28 cellular contexts compared by ENCODE assay signal in the genomic region with DNA sequence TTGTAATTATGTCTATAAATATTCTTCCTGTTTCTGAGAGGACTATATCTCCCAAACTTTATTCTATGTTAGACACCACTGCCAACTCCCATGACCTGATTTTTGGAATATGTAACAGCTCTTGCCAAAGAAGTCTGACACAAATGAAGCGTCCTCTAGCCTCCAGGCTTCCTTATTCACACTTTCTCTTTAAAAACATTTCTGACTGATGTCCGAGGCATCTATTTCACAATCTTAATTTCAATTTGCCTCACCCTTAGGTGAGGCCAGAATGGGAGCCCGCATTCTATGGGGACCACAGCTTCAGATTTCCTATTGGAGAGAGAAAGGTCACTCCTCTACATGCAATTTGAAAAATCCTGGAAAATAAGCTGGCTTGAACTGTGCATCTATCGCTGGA.
"Had no signal": no experiment of that assay in that cellular context is flagged by ENCODE, and none has a peak within 500 bp of the region (broad histone marks: within the 10 kb centered on the region; RNA-seq: fewer than 3 reads in every experiment).

No MANE protein-coding gene starts in this region.

- DNase-seq: effector memory CD8-positive, alpha-beta T cell; foreskin fibroblast; glutamatergic neuron; heart right ventricle; hippocampal formation; kidney glomerular epithelial cell; left colon; left ventricle myocardium inferior; mesenchymal stem cell; midbrain; naive thymus-derived CD4-positive, alpha-beta T cell; stimulated activated CD4-positive, alpha-beta T cell treated with anti-CD3 and anti-CD28 coated beads, Interleukin-4, amount 100 ng/mL, for 4 hours; stimulated activated naive CD8-positive, alpha-beta T cell treated with anti-CD3 and anti-CD28 coated beads, Interleukin-15, Interleukin-2, amounts not matched to agents 100 U/mL and 50 U/mL, for 24 hours; substantia nigra; upper lobe of right lung; uterus had no signal

- ATAC-seq: effector memory CD8-positive, alpha-beta T cell; esophagus mucosa; gastroesophageal sphincter; heart right ventricle; left colon; naive thymus-derived CD4-positive, alpha-beta T cell; sciatic nerve; stimulated activated memory B cell treated with anti-CD40 and anti-IgM and Interleukin-4, amounts not matched to agents 10 μg/mL and 1 μg/mL and 100 μg/mL, for 72 hours; stimulated activated naive CD8-positive, alpha-beta T cell treated with anti-CD3 and anti-CD28 coated beads, Interleukin-15, Interleukin-2, amounts not matched to agents 100 U/mL and 50 U/mL, for 24 hours; upper lobe of right lung had no signal

- FAIRE-seq: endometrium, islet of Langerhans had no signal

- H3K4me2 ChIP-seq: neural progenitor cell had no signal

- H3K4me3 ChIP-seq: coronary artery, gastroesophageal sphincter, heart right ventricle, left ventricle myocardium inferior, lung, neural progenitor cell, thoracic aorta, tibial nerve, upper lobe of right lung, uterus had no signal

- H3K4me1 ChIP-seq: gastroesophageal sphincter, heart right ventricle, left ventricle myocardium inferior, neural progenitor cell, parathyroid adenoma, tibial nerve, upper lobe of right lung, uterus had no signal

- H3K36me3 ChIP-seq: gastroesophageal sphincter, heart right ventricle, left ventricle myocardium inferior, neural progenitor cell, thoracic aorta, tibial nerve, upper lobe of right lung, uterus had no signal

- H3K27me3 ChIP-seq: gastroesophageal sphincter, neural progenitor cell, tibial nerve, upper lobe of right lung, uterus had no signal

- H3K79me2 ChIP-seq: parathyroid adenoma had no signal

- H3K27ac ChIP-seq: coronary artery, gastroesophageal sphincter, heart right ventricle, left ventricle myocardium inferior, neural progenitor cell, parathyroid adenoma, thoracic aorta, tibial nerve, upper lobe of right lung, uterus had no signal

- H3K9me3 ChIP-seq: gastroesophageal sphincter, heart right ventricle, left ventricle myocardium inferior, thoracic aorta, upper lobe of right lung, uterus had no signal

- H2AFZ ChIP-seq: neural progenitor cell, parathyroid adenoma had no signal

- H3K9ac ChIP-seq: neural progenitor cell, parathyroid adenoma had no signal
